Comparison of ENCODE assay signal across 10 cellular contexts in the genomic region with DNA sequence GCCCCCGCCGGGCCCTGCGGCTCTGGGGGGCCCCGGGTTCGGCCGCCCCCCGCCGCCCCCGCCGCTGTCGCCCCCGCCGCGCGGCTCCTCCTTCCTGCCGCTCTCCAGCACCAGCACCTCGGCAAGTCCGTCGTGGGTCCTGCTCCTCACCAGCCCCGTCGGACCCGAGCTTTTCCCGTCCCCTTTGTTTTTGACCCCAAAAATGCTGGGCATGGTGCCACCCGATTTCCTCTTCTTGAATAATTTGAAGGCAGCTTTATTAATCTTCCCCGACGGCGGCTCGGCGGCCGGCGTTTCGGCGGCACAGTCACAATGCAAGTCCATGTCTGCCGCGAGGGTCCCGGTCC. TPM values are rescaled to one million over a fixed set of nuclear protein-coding genes. Genes with fewer than 3 reads are reported as not detected.
A peak's percentile ranks its signal among the peaks of the same experiment; 100 is the strongest.
DNase-seq lines count a peak whose midpoint lies in the region; TF ChIP-seq lines count a peak whose summit lies in the region.
"Had no signal": no experiment of that assay in that cellular context is flagged by ENCODE, and none has a peak within 500 bp of the region (broad histone marks: within the 10 kb centered on the region; RNA-seq: fewer than 3 reads in every experiment).

No MANE protein-coding gene starts in this region.

- H3K4me1 Mint-ChIP-seq in HFFc6 (ENCODE audit: low read depth) (peaks cover 9% of the 10 kb centered on the region), chondrocyte (ENCODE audit: low read depth) (peaks cover 10% of the 10 kb centered on the region), nephron (peaks cover 6% of the 10 kb centered on the region)

- H3K4me3 Mint-ChIP-seq in HFFc6 (peak overlapping the region; percentile 54; the same call in 1 of the 2 replicates), chondrocyte (ENCODE audit: unreplicated experiment) (peak overlapping the region; percentile 72), nephron (peak overlapping the region; percentile 84 to 90 (median 86))

- no peak for TF ChIP-seq CTCF in HFFc6 (IDR thresholded peaks at IDR 0.05)
- TF ChIP-seq CTCF in chondrocyte (IDR thresholded peaks at IDR 0.05), result no peak
- TF ChIP-seq CTCF in nephron (IDR thresholded peaks at IDR 0.05; ENCODE audit: unreplicated experiment in 3 of 3), result no peak

- H3K36me3 Mint-ChIP-seq in HFFc6 (ENCODE audit: low read depth) (no peaks in the 10 kb centered on the region; the same call in 1 of the 2 replicates), chondrocyte (ENCODE audit: low read depth) (peaks cover 1% of the 10 kb centered on the region), nephron (ENCODE audit: low read depth) (no peaks in the 10 kb centered on the region)

- DNase-seq in HFFc6 (no peak), chondrocyte (ENCODE audit: low spot score) (no peak), glomerular visceral epithelial cell (ENCODE audit: extremely low spot score) (no peak), HuH-7.5 (ENCODE audit: low spot score) (no peak), NCI-H1694 treated with DMSO at 0.1 percent for 48 hours (lab: John Stamatoyannopoulos, UW) (no peak), GOT3 (lab: John Stamatoyannopoulos, UW) (no peak)
- DNase-seq: EL had no signal

- H3K27ac Mint-ChIP-seq in HFFc6, result no peak overlapping the region
- H3K27ac Mint-ChIP-seq in chondrocyte (ENCODE audit: unreplicated experiment), result no peak overlapping the region
- H3K27ac Mint-ChIP-seq in nephron, result no peak overlapping the region

- H3K27me3 ChIP-seq in ACC112 (ENCODE audit: insufficient read depth, low read length), result peaks cover 93% of the 10 kb centered on the region

- H3K79me2 ChIP-seq in ACC112 (ENCODE audit: control insufficient read depth, insufficient read depth, low read length, unreplicated experiment), result no peaks in the 10 kb centered on the region

- H3K36me3 ChIP-seq in ACC112 (ENCODE audit: insufficient read depth, low read length), result no peaks in the 10 kb centered on the region

- H2AFZ ChIP-seq in ACC112 (ENCODE audit: low read length, unreplicated experiment), result no peak overlapping the region

- H3K27me3 Mint-ChIP-seq in HFFc6 (ENCODE audit: insufficient read depth) (peaks cover 37% of the 10 kb centered on the region), chondrocyte (ENCODE audit: low read depth) (peaks cover 69% of the 10 kb centered on the region), nephron (ENCODE audit: low read depth) (peaks cover 86% of the 10 kb centered on the region)

- H3K4me3 ChIP-seq in ACC112 (ENCODE audit: low read depth, low read length), result peak overlapping the region; percentile 43

- H3K27ac ChIP-seq in ACC112 (ENCODE audit: low read depth, low read length), result no peak overlapping the region

- no peaks in the 10 kb centered on the region for H3K4me1 ChIP-seq in ACC112 (ENCODE audit: control insufficient read depth, insufficient read depth, low read length, unreplicated experiment)

- H3K9me3 Mint-ChIP-seq in HFFc6, result no peaks in the 10 kb centered on the region
- H3K9me3 Mint-ChIP-seq in chondrocyte (ENCODE audit: low read depth), result no peaks in the 10 kb centered on the region
- H3K9me3 Mint-ChIP-seq in nephron, result no peaks in the 10 kb centered on the region

RNA-seq across cellular contexts. Expression of a gene that starts 0.9 kb away (rescaled TPM):
- total RNA-seq in HFFc6 (2021; fragmentation: NEBNext Ultra II Directional; extraction: Animal tissue kit (Norgen Biotek cat#: 25700)), result not detected
- total RNA-seq in chondrocyte, result not detected in 3 replicates
- total RNA-seq: T-helper 2 cell treated with Interferon-gamma antibody and Interleukin-4, amounts not matched to agents 100 ng/mL and 5 ng/mL, for 36 hours had no signal
